Comparison of ENCODE assay signal across 1 cellular context in the genomic region with DNA sequence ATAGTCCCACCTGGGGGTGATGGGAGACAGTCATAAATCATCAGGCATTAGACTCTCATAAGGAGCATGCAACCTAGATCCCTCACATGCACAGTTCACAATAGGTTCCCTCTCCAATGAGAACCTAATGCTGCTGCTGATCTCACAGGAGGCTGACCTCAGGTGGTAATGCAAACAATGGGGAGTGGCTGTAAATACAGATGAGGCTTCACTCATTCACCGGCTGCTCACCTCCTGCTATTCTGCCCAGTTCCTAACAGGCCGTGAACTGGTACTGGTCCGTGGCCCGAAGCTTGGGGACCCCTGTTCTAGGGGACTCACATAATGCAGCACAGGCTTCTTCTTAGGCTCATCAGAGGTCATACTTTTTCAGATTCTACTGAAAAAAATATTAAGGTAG.
TF ChIP-seq lines count a peak whose summit lies in the region.

No MANE protein-coding gene starts in this region.

TF ChIP-seq in WTC11, 78 proteins besides CTCF, POLR2A, EP300 and RAD21 (continued from another document):
- TF ChIP-seq, protein P1, sequence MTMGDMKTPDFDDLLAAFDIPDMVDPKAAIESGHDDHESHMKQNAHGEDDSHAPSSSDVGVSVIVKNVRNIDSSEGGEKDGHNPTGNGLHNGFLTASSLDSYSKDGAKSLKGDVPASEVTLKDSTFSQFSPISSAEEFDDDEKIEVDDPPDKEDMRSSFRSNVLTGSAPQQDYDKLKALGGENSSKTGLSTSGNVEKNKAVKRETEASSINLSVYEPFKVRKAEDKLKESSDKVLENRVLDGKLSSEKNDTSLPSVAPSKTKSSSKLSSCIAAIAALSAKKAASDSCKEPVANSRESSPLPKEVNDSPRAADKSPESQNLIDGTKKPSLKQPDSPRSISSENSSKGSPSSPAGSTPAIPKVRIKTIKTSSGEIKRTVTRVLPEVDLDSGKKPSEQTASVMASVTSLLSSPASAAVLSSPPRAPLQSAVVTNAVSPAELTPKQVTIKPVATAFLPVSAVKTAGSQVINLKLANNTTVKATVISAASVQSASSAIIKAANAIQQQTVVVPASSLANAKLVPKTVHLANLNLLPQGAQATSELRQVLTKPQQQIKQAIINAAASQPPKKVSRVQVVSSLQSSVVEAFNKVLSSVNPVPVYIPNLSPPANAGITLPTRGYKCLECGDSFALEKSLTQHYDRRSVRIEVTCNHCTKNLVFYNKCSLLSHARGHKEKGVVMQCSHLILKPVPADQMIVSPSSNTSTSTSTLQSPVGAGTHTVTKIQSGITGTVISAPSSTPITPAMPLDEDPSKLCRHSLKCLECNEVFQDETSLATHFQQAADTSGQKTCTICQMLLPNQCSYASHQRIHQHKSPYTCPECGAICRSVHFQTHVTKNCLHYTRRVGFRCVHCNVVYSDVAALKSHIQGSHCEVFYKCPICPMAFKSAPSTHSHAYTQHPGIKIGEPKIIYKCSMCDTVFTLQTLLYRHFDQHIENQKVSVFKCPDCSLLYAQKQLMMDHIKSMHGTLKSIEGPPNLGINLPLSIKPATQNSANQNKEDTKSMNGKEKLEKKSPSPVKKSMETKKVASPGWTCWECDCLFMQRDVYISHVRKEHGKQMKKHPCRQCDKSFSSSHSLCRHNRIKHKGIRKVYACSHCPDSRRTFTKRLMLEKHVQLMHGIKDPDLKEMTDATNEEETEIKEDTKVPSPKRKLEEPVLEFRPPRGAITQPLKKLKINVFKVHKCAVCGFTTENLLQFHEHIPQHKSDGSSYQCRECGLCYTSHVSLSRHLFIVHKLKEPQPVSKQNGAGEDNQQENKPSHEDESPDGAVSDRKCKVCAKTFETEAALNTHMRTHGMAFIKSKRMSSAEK (CRISPR knock-in tag; IDR thresholded peaks at IDR 0.05; ENCODE audit: borderline replicate concordance) = no peak
- TF ChIP-seq JUN (CRISPR knock-in tag; IDR thresholded peaks at IDR 0.05) (no peak), ZNF219 (CRISPR knock-in tag; IDR thresholded peaks at IDR 0.05; ENCODE audit: borderline replicate concordance) (no peak), ZNF671 (CRISPR knock-in tag; IDR thresholded peaks at IDR 0.05) (no peak), MYBL2 (CRISPR knock-in tag; IDR thresholded peaks at IDR 0.05) (no peak), KAT7 (CRISPR knock-in tag; IDR thresholded peaks at IDR 0.05; ENCODE audit: borderline replicate concordance) (no peak), GABPB1 (CRISPR knock-in tag; IDR thresholded peaks at IDR 0.05) (no peak), MXD4 (CRISPR knock-in tag; IDR thresholded peaks at IDR 0.05; ENCODE audit: borderline replicate concordance) (no peak), FOXK1 (CRISPR knock-in tag; IDR thresholded peaks at IDR 0.05) (no peak), NR2C2 (CRISPR knock-in tag; IDR thresholded peaks at IDR 0.05) (no peak), ZNF396 (CRISPR knock-in tag; IDR thresholded peaks at IDR 0.05; ENCODE audit: borderline replicate concordance) (no peak), TEAD1 (CRISPR knock-in tag; IDR thresholded peaks at IDR 0.05) (no peak)
- TF ChIP-seq, protein P2, sequence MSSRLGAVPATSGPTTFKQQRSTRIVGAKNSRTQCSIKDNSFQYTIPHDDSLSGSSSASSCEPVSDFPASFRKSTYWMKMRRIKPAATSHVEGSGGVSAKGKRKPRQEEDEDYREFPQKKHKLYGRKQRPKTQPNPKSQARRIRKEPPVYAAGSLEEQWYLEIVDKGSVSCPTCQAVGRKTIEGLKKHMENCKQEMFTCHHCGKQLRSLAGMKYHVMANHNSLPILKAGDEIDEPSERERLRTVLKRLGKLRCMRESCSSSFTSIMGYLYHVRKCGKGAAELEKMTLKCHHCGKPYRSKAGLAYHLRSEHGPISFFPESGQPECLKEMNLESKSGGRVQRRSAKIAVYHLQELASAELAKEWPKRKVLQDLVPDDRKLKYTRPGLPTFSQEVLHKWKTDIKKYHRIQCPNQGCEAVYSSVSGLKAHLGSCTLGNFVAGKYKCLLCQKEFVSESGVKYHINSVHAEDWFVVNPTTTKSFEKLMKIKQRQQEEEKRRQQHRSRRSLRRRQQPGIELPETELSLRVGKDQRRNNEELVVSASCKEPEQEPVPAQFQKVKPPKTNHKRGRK (CRISPR knock-in tag; IDR thresholded peaks at IDR 0.05; ENCODE audit: borderline replicate concordance) = no peak
- TF ChIP-seq, protein P3, sequence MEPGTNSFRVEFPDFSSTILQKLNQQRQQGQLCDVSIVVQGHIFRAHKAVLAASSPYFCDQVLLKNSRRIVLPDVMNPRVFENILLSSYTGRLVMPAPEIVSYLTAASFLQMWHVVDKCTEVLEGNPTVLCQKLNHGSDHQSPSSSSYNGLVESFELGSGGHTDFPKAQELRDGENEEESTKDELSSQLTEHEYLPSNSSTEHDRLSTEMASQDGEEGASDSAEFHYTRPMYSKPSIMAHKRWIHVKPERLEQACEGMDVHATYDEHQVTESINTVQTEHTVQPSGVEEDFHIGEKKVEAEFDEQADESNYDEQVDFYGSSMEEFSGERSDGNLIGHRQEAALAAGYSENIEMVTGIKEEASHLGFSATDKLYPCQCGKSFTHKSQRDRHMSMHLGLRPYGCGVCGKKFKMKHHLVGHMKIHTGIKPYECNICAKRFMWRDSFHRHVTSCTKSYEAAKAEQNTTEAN (CRISPR knock-in tag; IDR thresholded peaks at IDR 0.05) = no peak
- TF ChIP-seq, protein P4, sequence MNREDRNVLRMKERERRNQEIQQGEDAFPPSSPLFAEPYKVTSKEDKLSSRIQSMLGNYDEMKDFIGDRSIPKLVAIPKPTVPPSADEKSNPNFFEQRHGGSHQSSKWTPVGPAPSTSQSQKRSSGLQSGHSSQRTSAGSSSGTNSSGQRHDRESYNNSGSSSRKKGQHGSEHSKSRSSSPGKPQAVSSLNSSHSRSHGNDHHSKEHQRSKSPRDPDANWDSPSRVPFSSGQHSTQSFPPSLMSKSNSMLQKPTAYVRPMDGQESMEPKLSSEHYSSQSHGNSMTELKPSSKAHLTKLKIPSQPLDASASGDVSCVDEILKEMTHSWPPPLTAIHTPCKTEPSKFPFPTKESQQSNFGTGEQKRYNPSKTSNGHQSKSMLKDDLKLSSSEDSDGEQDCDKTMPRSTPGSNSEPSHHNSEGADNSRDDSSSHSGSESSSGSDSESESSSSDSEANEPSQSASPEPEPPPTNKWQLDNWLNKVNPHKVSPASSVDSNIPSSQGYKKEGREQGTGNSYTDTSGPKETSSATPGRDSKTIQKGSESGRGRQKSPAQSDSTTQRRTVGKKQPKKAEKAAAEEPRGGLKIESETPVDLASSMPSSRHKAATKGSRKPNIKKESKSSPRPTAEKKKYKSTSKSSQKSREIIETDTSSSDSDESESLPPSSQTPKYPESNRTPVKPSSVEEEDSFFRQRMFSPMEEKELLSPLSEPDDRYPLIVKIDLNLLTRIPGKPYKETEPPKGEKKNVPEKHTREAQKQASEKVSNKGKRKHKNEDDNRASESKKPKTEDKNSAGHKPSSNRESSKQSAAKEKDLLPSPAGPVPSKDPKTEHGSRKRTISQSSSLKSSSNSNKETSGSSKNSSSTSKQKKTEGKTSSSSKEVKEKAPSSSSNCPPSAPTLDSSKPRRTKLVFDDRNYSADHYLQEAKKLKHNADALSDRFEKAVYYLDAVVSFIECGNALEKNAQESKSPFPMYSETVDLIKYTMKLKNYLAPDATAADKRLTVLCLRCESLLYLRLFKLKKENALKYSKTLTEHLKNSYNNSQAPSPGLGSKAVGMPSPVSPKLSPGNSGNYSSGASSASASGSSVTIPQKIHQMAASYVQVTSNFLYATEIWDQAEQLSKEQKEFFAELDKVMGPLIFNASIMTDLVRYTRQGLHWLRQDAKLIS (CRISPR knock-in tag; IDR thresholded peaks at IDR 0.05; ENCODE audit: borderline replicate concordance) = no peak
- TF ChIP-seq, protein P5, sequence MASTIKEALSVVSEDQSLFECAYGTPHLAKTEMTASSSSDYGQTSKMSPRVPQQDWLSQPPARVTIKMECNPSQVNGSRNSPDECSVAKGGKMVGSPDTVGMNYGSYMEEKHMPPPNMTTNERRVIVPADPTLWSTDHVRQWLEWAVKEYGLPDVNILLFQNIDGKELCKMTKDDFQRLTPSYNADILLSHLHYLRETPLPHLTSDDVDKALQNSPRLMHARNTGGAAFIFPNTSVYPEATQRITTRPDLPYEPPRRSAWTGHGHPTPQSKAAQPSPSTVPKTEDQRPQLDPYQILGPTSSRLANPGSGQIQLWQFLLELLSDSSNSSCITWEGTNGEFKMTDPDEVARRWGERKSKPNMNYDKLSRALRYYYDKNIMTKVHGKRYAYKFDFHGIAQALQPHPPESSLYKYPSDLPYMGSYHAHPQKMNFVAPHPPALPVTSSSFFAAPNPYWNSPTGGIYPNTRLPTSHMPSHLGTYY (CRISPR knock-in tag; IDR thresholded peaks at IDR 0.05) = no peak
